ENCODE assay signal across 2 cellular contexts in the genomic region with DNA sequence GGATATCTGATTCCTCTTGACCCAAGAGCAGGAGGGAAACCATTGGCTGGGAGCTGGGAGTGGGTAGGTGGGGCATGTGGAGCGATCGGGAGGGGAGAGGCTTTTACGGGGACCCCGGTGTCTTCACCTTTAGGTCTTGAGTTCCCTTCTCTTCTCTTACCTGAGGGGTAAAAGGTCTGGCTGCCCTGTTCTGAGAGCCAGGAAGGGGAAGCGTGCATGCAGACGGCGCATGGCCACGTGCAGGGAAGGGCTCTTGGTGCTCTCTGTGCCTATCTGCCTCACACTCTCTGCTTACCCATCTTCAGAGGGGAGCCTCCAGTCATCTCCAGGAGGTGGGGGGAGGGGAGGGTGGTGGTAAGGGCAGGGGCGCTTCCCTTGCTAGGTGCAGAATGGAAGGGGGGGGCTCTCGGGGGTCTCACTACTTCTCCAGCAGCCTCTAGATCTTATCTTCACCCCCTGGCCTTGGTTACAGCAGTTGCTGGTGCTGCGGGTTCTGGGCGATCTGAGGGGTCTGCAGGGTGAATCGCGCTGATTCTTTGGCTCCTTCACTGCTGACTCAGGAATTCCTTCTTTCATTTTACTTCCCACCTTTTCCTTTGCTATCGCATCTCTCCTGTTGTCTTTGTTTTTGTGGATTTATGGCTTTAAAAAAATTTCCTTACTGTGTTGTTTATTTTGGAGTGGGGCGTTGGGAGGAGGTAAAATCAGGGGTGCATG.
A peak's percentile ranks its signal among the peaks of the same experiment; 100 is the strongest.
TF ChIP-seq lines count a peak whose summit lies in the region.

No MANE protein-coding gene starts in this region.

TF ChIP-seq in IMR-90, 13 proteins besides CTCF, POLR2A, EP300 and RAD21:
- peak; percentile 39 for TF ChIP-seq MAFK (IDR thresholded peaks at IDR 0.05; ENCODE audit: low read depth, low read length)
- no peak for TF ChIP-seq MXI1 (IDR thresholded peaks at IDR 0.05; ENCODE audit: borderline replicate concordance, low read depth, low read length)

TF ChIP-seq in H1, 55 proteins besides CTCF, POLR2A, EP300 and RAD21:
- TF ChIP-seq SIX5 (IDR thresholded peaks at IDR 0.05; ENCODE audit: low read depth, low read length) = no peak
- TF ChIP-seq, protein P1, sequence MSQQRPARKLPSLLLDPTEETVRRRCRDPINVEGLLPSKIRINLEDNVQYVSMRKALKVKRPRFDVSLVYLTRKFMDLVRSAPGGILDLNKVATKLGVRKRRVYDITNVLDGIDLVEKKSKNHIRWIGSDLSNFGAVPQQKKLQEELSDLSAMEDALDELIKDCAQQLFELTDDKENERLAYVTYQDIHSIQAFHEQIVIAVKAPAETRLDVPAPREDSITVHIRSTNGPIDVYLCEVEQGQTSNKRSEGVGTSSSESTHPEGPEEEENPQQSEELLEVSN (IDR thresholded peaks at IDR 0.05) = peak; percentile 26; the same call in 1 of the 2 replicates
- TF ChIP-seq GABPA (IDR thresholded peaks at IDR 0.05; ENCODE audit: borderline replicate concordance, insufficient read depth, low read length) = no peak
- TF ChIP-seq HDAC6 (IDR thresholded peaks at IDR 0.05; ENCODE audit: low read depth, low read length) = no peak
- TF ChIP-seq, protein P2, sequence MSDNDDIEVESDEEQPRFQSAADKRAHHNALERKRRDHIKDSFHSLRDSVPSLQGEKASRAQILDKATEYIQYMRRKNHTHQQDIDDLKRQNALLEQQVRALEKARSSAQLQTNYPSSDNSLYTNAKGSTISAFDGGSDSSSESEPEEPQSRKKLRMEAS (IDR thresholded peaks at IDR 0.05) = peak; percentile 58; the same call in 1 of the 2 replicates
